ENCODE assay signal across 2 cellular contexts in the genomic region with DNA sequence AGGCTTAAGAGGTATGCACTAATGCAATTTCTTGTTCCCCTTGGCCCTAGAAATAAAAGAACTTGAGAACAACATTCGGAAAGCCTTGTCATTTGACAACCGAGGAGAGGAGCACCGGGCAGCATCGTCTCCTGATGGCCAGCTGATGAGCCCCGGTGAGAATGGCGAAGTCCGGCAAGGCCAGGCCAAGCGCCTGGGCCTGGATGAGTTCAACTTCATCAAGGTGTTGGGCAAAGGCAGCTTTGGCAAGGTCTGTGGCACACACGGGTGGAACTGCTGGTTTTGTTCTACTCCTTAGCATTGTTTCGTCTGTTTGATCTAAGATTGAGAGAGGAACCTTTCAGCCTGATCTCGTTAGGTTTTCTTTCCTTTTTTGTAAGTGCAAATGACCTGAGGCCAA.
TF ChIP-seq lines count a peak whose summit lies in the region.

No MANE protein-coding gene starts in this region.

TF ChIP-seq in liver, 16 proteins besides CTCF, POLR2A, EP300 and RAD21 (continued from another document):
- TF ChIP-seq ATF3 (IDR thresholded peaks at IDR 0.05) (no peak), FOXA2 (IDR thresholded peaks at IDR 0.05) (no peak), EGR1 (IDR thresholded peaks at IDR 0.05; ENCODE audit: low read depth in 2 of 2) (no peak), ZBTB33 (IDR thresholded peaks at IDR 0.05) (no peak), RXRA (IDR thresholded peaks at IDR 0.05) (no peak), NR2F2 (IDR thresholded peaks at IDR 0.05) (no peak), REST (IDR thresholded peaks at IDR 0.05) (no peak), JUND (IDR thresholded peaks at IDR 0.05) (no peak)

TF ChIP-seq in HepG2, 621 proteins besides CTCF, POLR2A, EP300 and RAD21 (continued from another document):
- TF ChIP-seq ZNF143 (CRISPR knock-in tag; IDR thresholded peaks at IDR 0.05) (no peak), ZNF589 (CRISPR knock-in tag; conservative IDR thresholded peaks at IDR 0.05) (no peak)
